21 cellular contexts compared by ENCODE assay signal in genomic region chr7:73876361-73876760, GRCh38. TPM values are rescaled to one million over a fixed set of nuclear protein-coding genes. Genes with fewer than 3 reads are reported as not detected.
DNase-seq lines count a peak whose midpoint lies in the region; ATAC-seq, FAIRE-seq and TF ChIP-seq lines count a peak whose summit lies in the region.
"Had no signal": no experiment of that assay in that cellular context is flagged by ENCODE, and none has a peak within 500 bp of the region (broad histone marks: within the 10 kb centered on the region; RNA-seq: fewer than 3 reads in every experiment).

No MANE protein-coding gene starts in this region.

- no peaks in the 10 kb centered on the region for H3K4me1 Mint-ChIP-seq in stimulated activated naive CD8-positive, alpha-beta T cell treated with anti-CD3 and anti-CD28 coated beads, Interleukin-15, Interleukin-2, amounts not matched to agents 100 ng/mL and 50 ng/mL, for 24 hours (ENCODE audit: low read depth)
- no peaks in the 10 kb centered on the region for H3K4me1 Mint-ChIP-seq in stimulated activated naive CD8-positive, alpha-beta T cell treated with anti-CD3 and anti-CD28 coated beads, Interleukin-15, amount 100 ng/mL, for 72 hours
- H3K4me1 Mint-ChIP-seq in type B pancreatic cell (ENCODE audit: unreplicated experiment), result peaks cover 12% of the 10 kb centered on the region
- H3K4me1 Mint-ChIP-seq in progenitor cell of endocrine pancreas (ENCODE audit: low read depth), result peaks cover 6% of the 10 kb centered on the region

- TF ChIP-seq POLR2A in K562 (conservative IDR thresholded peaks at IDR 0.05), result no peak

- TF ChIP-seq EP300 in K562 (IDR thresholded peaks at IDR 0.05; ENCODE audit: low read length), result no peak

- H3K36me3 ChIP-seq in K562 (ENCODE audit: control insufficient read depth, insufficient read depth, low read length), result no peaks in the 10 kb centered on the region

- H4K20me1 ChIP-seq in K562 (replicated peaks; ENCODE audit: control insufficient read depth, insufficient read depth, low read length), result peaks cover 34% of the 10 kb centered on the region

- no TSS peak for BruUV-seq in K562 (replicated peaks; lab: Mats Ljungman, UMichigan)

- H3K4me3 ChIP-seq in K562, result no peak overlapping the region
- H3K4me3 ChIP-seq: GM23338 had no signal

- no peaks in the 10 kb centered on the region for H3K79me2 ChIP-seq in K562 (ENCODE audit: control insufficient read depth, insufficient read depth, low read length)

- H3K9me3 Mint-ChIP-seq in stimulated activated naive CD8-positive, alpha-beta T cell treated with anti-CD3 and anti-CD28 coated beads, Interleukin-15, Interleukin-2, amounts not matched to agents 100 ng/mL and 50 ng/mL, for 24 hours, result no peaks in the 10 kb centered on the region
- no peaks in the 10 kb centered on the region for H3K9me3 Mint-ChIP-seq in stimulated activated naive CD8-positive, alpha-beta T cell treated with anti-CD3 and anti-CD28 coated beads, Interleukin-15, amount 100 ng/mL, for 72 hours
- H3K9me3 Mint-ChIP-seq in type B pancreatic cell (no peaks in the 10 kb centered on the region), progenitor cell of endocrine pancreas (ENCODE audit: low read depth) (no peaks in the 10 kb centered on the region)
- H3K9me3 Mint-ChIP-seq: CD4-positive, alpha-beta T cell; GM23338; HFFc6 had no signal

- no peak overlapping the region for H3K4me3 Mint-ChIP-seq in stimulated activated naive CD8-positive, alpha-beta T cell treated with anti-CD3 and anti-CD28 coated beads, Interleukin-15, Interleukin-2, amounts not matched to agents 100 ng/mL and 50 ng/mL, for 24 hours
- H3K4me3 Mint-ChIP-seq in stimulated activated naive CD8-positive, alpha-beta T cell treated with anti-CD3 and anti-CD28 coated beads, Interleukin-15, amount 100 ng/mL, for 72 hours, result no peak overlapping the region
- H3K4me3 Mint-ChIP-seq in type B pancreatic cell (no peak overlapping the region), progenitor cell of endocrine pancreas (ENCODE audit: low read depth) (no peak overlapping the region)
- H3K4me3 Mint-ChIP-seq: CD4-positive, alpha-beta T cell; GM23338; HFFc6 had no signal

- peaks cover 0 to 18% of the 10 kb centered on the region in 2 experiments; a peak in 2 of 5 replicates for H3K4me1 ChIP-seq in K562 (replicated peaks in 1 of 2; ENCODE audit: control insufficient read depth in 2 of 2, insufficient read depth in 2 of 2, low read length in 2 of 2)

- TF ChIP-seq CTCF in K562 (IDR thresholded peaks at IDR 0.05 in 2 of 3, conservative IDR thresholded peaks at IDR 0.05 in 1 of 3; ENCODE audit: insufficient read depth in 2 of 3, low read depth in 1 of 3, low read length in 3 of 3) (no peak), type B pancreatic cell (conservative IDR thresholded peaks at IDR 0.05) (no peak), progenitor cell of endocrine pancreas (IDR thresholded peaks at IDR 0.05; ENCODE audit: unreplicated experiment) (no peak)

- ATAC-seq in stimulated activated naive CD8-positive, alpha-beta T cell treated with anti-CD3 and anti-CD28 coated beads, Interleukin-15, amount 100 ng/mL, for 72 hours, result no peak
- no peak for ATAC-seq in K562
- ATAC-seq: GM23338, HCT116 had no signal

- peaks cover 9% of the 10 kb centered on the region for H3K27me3 Mint-ChIP-seq in stimulated activated naive CD8-positive, alpha-beta T cell treated with anti-CD3 and anti-CD28 coated beads, Interleukin-15, Interleukin-2, amounts not matched to agents 100 ng/mL and 50 ng/mL, for 24 hours
- peaks cover 7% of the 10 kb centered on the region for H3K27me3 Mint-ChIP-seq in stimulated activated naive CD8-positive, alpha-beta T cell treated with anti-CD3 and anti-CD28 coated beads, Interleukin-15, amount 100 ng/mL, for 72 hours
- H3K27me3 Mint-ChIP-seq in type B pancreatic cell (peaks cover 4% of the 10 kb centered on the region), progenitor cell of endocrine pancreas (peaks cover 16% of the 10 kb centered on the region)
- H3K27me3 Mint-ChIP-seq: CD4-positive, alpha-beta T cell had no signal

- intact Hi-C loops in K562 (cut with micrococcal nuclease), result no loop called here

- DNase-seq in stimulated activated naive CD8-positive, alpha-beta T cell treated with anti-CD3 and anti-CD28 coated beads, Interleukin-15, amount 100 ng/mL, for 72 hours, result no peak
- no peak for DNase-seq in K562 (ENCODE audit: extremely low read depth in 1 of 4, low spot score in 3 of 4)
- no peak for DNase-seq in type B pancreatic cell (ENCODE audit: extremely low spot score, unreplicated experiment)
- no peak for DNase-seq in progenitor cell of endocrine pancreas (ENCODE audit: low spot score, unreplicated experiment)
- DNase-seq in AML-193 (lab: John Stamatoyannopoulos, UW), result no peak
- DNase-seq: ACHN; Caco-2; CD4-positive, alpha-beta T cell; HFFc6 had no signal

- no peak for FAIRE-seq in K562 (lab: Jason Lieb, UNC)
- FAIRE-seq: A204.1, D721Med, G401.6, GM12891, GM19239, H54, HTR-8/SVneo had no signal

- CTCF ChIA-PET in K562 (lab: Yijun Ruan, JAX; ENCODE audit: low intra/inter-chr PET ratio), result no interaction called here

- H3K9me1 ChIP-seq in K562 (ENCODE audit: control insufficient read depth, insufficient read depth, low read length), result no peaks in the 10 kb centered on the region

- H3K9ac ChIP-seq in K562 (ENCODE audit: insufficient read depth in 1 of 2, low read depth in 2 of 2, low read length in 2 of 2), result no peak overlapping the region

- WGBS in K562 (ENCODE audit: insufficient coverage, low coverage, missing lambda C conversion rate), result 29% methylated on average over 8 of the region's 8 CpGs

- in situ Hi-C loops in K562 (cut with MboI), result loop anchor here (10.0 kb wide), 1 partner anchor 328 kb away; no protein-coding TSS in a partner anchor

- POLR2A ChIA-PET in K562 (lab: Yijun Ruan, JAX), result no interaction called here

- no peaks in the 10 kb centered on the region for H3K36me3 Mint-ChIP-seq in stimulated activated naive CD8-positive, alpha-beta T cell treated with anti-CD3 and anti-CD28 coated beads, Interleukin-15, Interleukin-2, amounts not matched to agents 100 ng/mL and 50 ng/mL, for 24 hours (ENCODE audit: low read depth)
- H3K36me3 Mint-ChIP-seq in type B pancreatic cell, result no peaks in the 10 kb centered on the region
- H3K36me3 Mint-ChIP-seq in progenitor cell of endocrine pancreas (ENCODE audit: insufficient read depth), result no peaks in the 10 kb centered on the region

- H3K4me2 ChIP-seq in K562 (ENCODE audit: insufficient read depth, low read length), result no peak overlapping the region
- H3K4me2 ChIP-seq: GM23338 had no signal

- H3K27ac Mint-ChIP-seq in stimulated activated naive CD8-positive, alpha-beta T cell treated with anti-CD3 and anti-CD28 coated beads, Interleukin-15, Interleukin-2, amounts not matched to agents 100 ng/mL and 50 ng/mL, for 24 hours, result peak overlapping the region; percentile 16
- no peak overlapping the region for H3K27ac Mint-ChIP-seq in stimulated activated naive CD8-positive, alpha-beta T cell treated with anti-CD3 and anti-CD28 coated beads, Interleukin-15, amount 100 ng/mL, for 72 hours
- peak overlapping the region; percentile 46 for H3K27ac Mint-ChIP-seq in type B pancreatic cell
- H3K27ac Mint-ChIP-seq in progenitor cell of endocrine pancreas, result no peak overlapping the region
- H3K27ac Mint-ChIP-seq: CD4-positive, alpha-beta T cell; GM23338; HFFc6 had no signal

- peaks cover 21 to 75% of the 10 kb centered on the region in 2 experiments for H3K27me3 ChIP-seq in K562 (ENCODE audit: control insufficient read depth in 2 of 2, insufficient read depth in 2 of 2, low read length in 2 of 2)

- no peak overlapping the region for H2AFZ ChIP-seq in K562 (ENCODE audit: low read depth, low read length)
- H2AFZ ChIP-seq: GM23338 had no signal

- H3K27ac ChIP-seq in K562 (ENCODE audit: extremely low read depth, low read depth, low read length), result no peak overlapping the region
- H3K27ac ChIP-seq: C4-2B had no signal

- no peak for TF ChIP-seq RAD21 in K562 (CRISPR knock-in tag; conservative IDR thresholded peaks at IDR 0.05 in 1 of 2, IDR thresholded peaks at IDR 0.05 in 1 of 2)

- H3K9me3 ChIP-seq in K562 (replicated peaks; ENCODE audit: control insufficient read depth, insufficient read depth, low read depth, low read length), result no peaks in the 10 kb centered on the region
- H3K9me3 ChIP-seq: Caco-2 had no signal

RNA-seq across cellular contexts. Expression of gene TMEM270, which starts 15.4 kb away (rescaled TPM):
- total RNA-seq in K562 (2011; cell fraction: chromatin; rRNA removed; ENCODE audit: low replicate concordance), result not detected in 2 replicates
- total RNA-seq in K562 (2011; cell fraction: nucleolus; rRNA removed), result not detected in 2 replicates
- total RNA-seq in K562 (2011; cell fraction: nucleoplasm; rRNA removed), result not detected in 2 replicates
- total RNA-seq in K562 (2014; rRNA removed) (not detected in 2 replicates), K562 (2014; rRNA removed; fragmentation: Illumina TruSeq; extraction: Trizol) (not detected in 2 replicates), K562 (2015; rRNA removed; fragmentation: Illumina TruSeq; extraction: Trizol) (not detected in 2 replicates), K562 (2021) (not detected in 2 replicates), type B pancreatic cell (ENCODE audit: low replicate concordance) (0.57 TPM in 1 of 2 replicates, not detected in the other), progenitor cell of endocrine pancreas (not detected in 2 replicates)
- polyA plus RNA-seq in K562 (2011; rRNA removed) (not detected in 2 replicates), K562 (2014; fragmentation: Illumina TruSeq; extraction: Trizol) (not detected in 2 replicates), K562 (2014; fragmentation: Nextera tagmentation; extraction: Ambion mirVana) (not detected), K562 (2014; rRNA removed) (not detected in 2 replicates)
- polyA plus RNA-seq in K562 (2011; cell fraction: cytosol; rRNA removed), result not detected in 2 replicates
- not detected in 2 replicates for polyA plus RNA-seq in K562 (2011; cell fraction: nucleus; rRNA removed)
- not detected in 2 replicates for polyA plus RNA-seq in K562 (2012)
- not detected in 2 replicates for polyA minus RNA-seq in K562 (2011; rRNA and poly(A)+ RNA removed)
- polyA minus RNA-seq in K562 (2011; cell fraction: cytosol; rRNA and poly(A)+ RNA removed), result not detected in 2 replicates
- not detected in 2 replicates for polyA minus RNA-seq in K562 (2011; cell fraction: nucleus; rRNA and poly(A)+ RNA removed)
- total RNA-seq: Caco-2; CD4-positive, alpha-beta T cell; GM23338; HFFc6 had no signal
- polyA plus RNA-seq: BJ, GM23338 had no signal

RNA-seq across cellular contexts. Expression of gene METTL27, which starts 34.0 kb away (rescaled TPM):
- 1.9 and 4.9 TPM in 2 replicates for total RNA-seq in K562 (2011; cell fraction: chromatin; rRNA removed; ENCODE audit: low replicate concordance)
- 3.6 and 4.8 TPM in 2 replicates for total RNA-seq in K562 (2011; cell fraction: nucleolus; rRNA removed)
- 2.0 and 5.0 TPM in 2 replicates for total RNA-seq in K562 (2011; cell fraction: nucleoplasm; rRNA removed)
- 0.32 and 0.94 TPM in 2 replicates for total RNA-seq in K562 (2014; rRNA removed)
- total RNA-seq in K562 (2014; rRNA removed; fragmentation: Illumina TruSeq; extraction: Trizol), result not detected in 2 replicates
- not detected in 2 replicates for total RNA-seq in K562 (2015; rRNA removed; fragmentation: Illumina TruSeq; extraction: Trizol)
- total RNA-seq in K562 (2021), result 0.42 and 0.73 TPM in 2 replicates
- polyA plus RNA-seq in K562 (2011; rRNA removed), result 0.33 and 0.49 TPM in 2 replicates
- polyA plus RNA-seq in K562 (2011; cell fraction: cytosol; rRNA removed), result 0.59 and 1.3 TPM in 2 replicates
- polyA plus RNA-seq in K562 (2011; cell fraction: nucleus; rRNA removed), result 1.4 and 3.9 TPM in 2 replicates
- 0.25 and 0.58 TPM in 2 replicates for polyA plus RNA-seq in K562 (2012)
- polyA plus RNA-seq in K562 (2014; fragmentation: Illumina TruSeq; extraction: Trizol), result 0.69 TPM in 1 of 2 replicates, not detected in the other
- under 1 TPM in 1 of 2 experiments, not detected in 1; 0.08 TPM for polyA plus RNA-seq in K562 (2014; fragmentation: Nextera tagmentation; extraction: Ambion mirVana)
- 0.35 and 0.82 TPM in 2 replicates for polyA plus RNA-seq in K562 (2014; rRNA removed)
- 0.53 and 1.1 TPM in 2 replicates for polyA minus RNA-seq in K562 (2011; rRNA and poly(A)+ RNA removed)
- polyA minus RNA-seq in K562 (2011; cell fraction: cytosol; rRNA and poly(A)+ RNA removed), result not detected in 2 replicates
- 1.6 and 1.9 TPM in 2 replicates for polyA minus RNA-seq in K562 (2011; cell fraction: nucleus; rRNA and poly(A)+ RNA removed)
- total RNA-seq in type B pancreatic cell (ENCODE audit: low replicate concordance), result 8.5 and 11.5 TPM in 2 replicates
- 13.3 and 13.5 TPM in 2 replicates for total RNA-seq in progenitor cell of endocrine pancreas

RNA-seq across cellular contexts. Expression of gene CLDN4, which starts 45.6 kb away (rescaled TPM):
- 1.8 and 2.6 TPM in 2 replicates for total RNA-seq in K562 (2011; cell fraction: chromatin; rRNA removed; ENCODE audit: low replicate concordance)
- total RNA-seq in K562 (2011; cell fraction: nucleolus; rRNA removed), result 0.66 and 1.0 TPM in 2 replicates
- 2.3 and 2.8 TPM in 2 replicates for total RNA-seq in K562 (2011; cell fraction: nucleoplasm; rRNA removed)
- total RNA-seq in K562 (2014; rRNA removed) (0.05 and 0.08 TPM in 2 replicates), K562 (2014; rRNA removed; fragmentation: Illumina TruSeq; extraction: Trizol) (0.06 TPM in 1 of 2 replicates, not detected in the other), K562 (2015; rRNA removed; fragmentation: Illumina TruSeq; extraction: Trizol) (0.04 and 0.07 TPM in 2 replicates), K562 (2021) (0.60 and 0.63 TPM in 2 replicates), type B pancreatic cell (ENCODE audit: low replicate concordance) (223 and 787 TPM in 2 replicates), progenitor cell of endocrine pancreas (172 and 183 TPM in 2 replicates)
- polyA plus RNA-seq in K562 (2011; rRNA removed) (0.06 and 0.37 TPM in 2 replicates), K562 (2014; fragmentation: Illumina TruSeq; extraction: Trizol) (0.10 and 0.21 TPM in 2 replicates), K562 (2014; fragmentation: Nextera tagmentation; extraction: Ambion mirVana) (not detected), K562 (2014; rRNA removed) (0.05 and 0.13 TPM in 2 replicates)
- polyA plus RNA-seq in K562 (2011; cell fraction: cytosol; rRNA removed), result 0.18 TPM in 2 replicates
- 0.16 and 0.48 TPM in 2 replicates for polyA plus RNA-seq in K562 (2011; cell fraction: nucleus; rRNA removed)
- 0.13 and 0.25 TPM in 2 replicates for polyA plus RNA-seq in K562 (2012)
- 0.07 and 0.66 TPM in 2 replicates for polyA minus RNA-seq in K562 (2011; rRNA and poly(A)+ RNA removed)
- polyA minus RNA-seq in K562 (2011; cell fraction: cytosol; rRNA and poly(A)+ RNA removed), result 0.67 TPM in 1 of 2 replicates, not detected in the other
- polyA minus RNA-seq in K562 (2011; cell fraction: nucleus; rRNA and poly(A)+ RNA removed), result 0.27 TPM in 1 of 2 replicates, not detected in the other

Comparison
In these comparisons a context has a peak if more than half of its experiments do, and no peak if none do; other contexts are left out.
1. H3K27ac Mint-ChIP-seq: peak in stimulated activated naive CD8-positive, alpha-beta T cell treated with anti-CD3 and anti-CD28 coated beads, Interleukin-15, Interleukin-2, amounts not matched to agents 100 ng/mL and 50 ng/mL, for 24 hours (single experiment) and type B pancreatic cell (single experiment); none in stimulated activated naive CD8-positive, alpha-beta T cell treated with anti-CD3 and anti-CD28 coated beads, Interleukin-15, amount 100 ng/mL, for 72 hours (0 of 2) and progenitor cell of endocrine pancreas (single experiment).
2. RNA of gene CLDN4, which starts 45.6 kb away (total RNA-seq): 223 to 787 TPM in type B pancreatic cell and 172 to 183 TPM in progenitor cell of endocrine pancreas; 0.04 to 2.8 TPM in K562; every median in the first group is over 10 times any median in the second.